Comparison of ENCODE assay signal across 13 cellular contexts in genomic region chr10:110141747-110142625, GRCh38.
DNase-seq lines count a peak whose midpoint lies in the region; ATAC-seq and TF ChIP-seq lines count a peak whose summit lies in the region.
"Had no signal": no experiment of that assay in that cellular context is flagged by ENCODE, and none has a peak within 500 bp of the region (broad histone marks: within the 10 kb centered on the region; RNA-seq: fewer than 3 reads in every experiment).

No MANE protein-coding gene starts in this region.

- no TSS peak for BruUV-seq in Calu3 (replicated peaks; lab: Mats Ljungman, UMichigan)

- no peak overlapping the region for H3K27ac ChIP-seq in right atrium auricular region
- H3K27ac ChIP-seq: thoracic aorta had no signal

- TF ChIP-seq CTCF in right atrium auricular region (IDR thresholded peaks at IDR 0.05) (no peak), Calu3 (IDR thresholded peaks at IDR 0.05; ENCODE audit: unreplicated experiment) (no peak), GM10248 (IDR thresholded peaks at IDR 0.05; ENCODE audit: control extremely low read depth, extremely low read depth, low read depth, missing control alignments) (no peak)

- H3K36me3 ChIP-seq in right atrium auricular region, result no peaks in the 10 kb centered on the region
- H3K36me3 ChIP-seq: thoracic aorta had no signal

- peak; percentile 83 for ATAC-seq in Right ventricle myocardium superior (ENCODE audit: poor library complexity)
- no peak for ATAC-seq in activated T-helper 17 cell treated with anti-CD3 and anti-CD28 coated beads, Interleukin-2, amount 50 U/mL, for 72 hours (replicated peaks)
- ATAC-seq in left colon, result peak; percentile 58

- H3K4me1 Mint-ChIP-seq in activated T-helper 17 cell treated with anti-CD3 and anti-CD28 coated beads, Interleukin-2, amount 50 U/mL, for 72 hours, result peaks cover 29% of the 10 kb centered on the region
- H3K4me1 Mint-ChIP-seq in Calu3 (ENCODE audit: low read depth, unreplicated experiment), result peaks cover 16% of the 10 kb centered on the region

- no peaks in the 10 kb centered on the region for H3K9me3 ChIP-seq in right atrium auricular region
- H3K9me3 ChIP-seq: thoracic aorta had no signal

- H3K4me1 ChIP-seq in right atrium auricular region, result peaks cover 0 to 26% of the 10 kb centered on the region in 2 donors

- DNase-seq in Right ventricle myocardium superior, result peak; percentile 79
- DNase-seq in right atrium auricular region (ENCODE audit: low spot score), result no peak
- DNase-seq in left colon, result peak; percentile 30 to 66
- no peak for DNase-seq in stimulated activated CD8-positive, alpha-beta memory T cell treated with anti-CD3 and anti-CD28 coated beads, Interleukin-4, amount 100 ng/mL, for 48 hours
- DNase-seq in Calu3, result no peak
- DNase-seq in GM10248 (ENCODE audit: extremely low spot score), result no peak
- DNase-seq in NCI-H510A (lab: John Stamatoyannopoulos, UW), result no peak
- DNase-seq: foreskin melanocyte, NCI-H2171, RPMI8226 had no signal

- POLR2A ChIA-PET in GM10248 (lab: Yijun Ruan, JAX), result no interaction called here

- no peaks in the 10 kb centered on the region for H3K9me3 Mint-ChIP-seq in activated T-helper 17 cell treated with anti-CD3 and anti-CD28 coated beads, Interleukin-2, amount 50 U/mL, for 72 hours
- H3K9me3 Mint-ChIP-seq in Calu3 (ENCODE audit: low read depth, unreplicated experiment), result no peaks in the 10 kb centered on the region

- CTCF ChIA-PET in Calu3 (lab: Charles Lee), result interaction anchor here (0.6 kb wide), 1 partner anchor 11 kb away, joined by 3 read pairs; no protein-coding TSS in a partner anchor
- CTCF ChIA-PET in GM10248 (lab: Yijun Ruan, JAX), result interaction anchor here (0.9 to 6.1 kb wide), 7 partner anchors 10 to 138 kb away, joined by 3 to 39 read pairs (median 4); no protein-coding TSS in a partner anchor

- no peaks in the 10 kb centered on the region for H3K27me3 Mint-ChIP-seq in activated T-helper 17 cell treated with anti-CD3 and anti-CD28 coated beads, Interleukin-2, amount 50 U/mL, for 72 hours
- H3K27me3 Mint-ChIP-seq in Calu3 (ENCODE audit: unreplicated experiment), result no peaks in the 10 kb centered on the region

- H3K4me3 Mint-ChIP-seq in activated T-helper 17 cell treated with anti-CD3 and anti-CD28 coated beads, Interleukin-2, amount 50 U/mL, for 72 hours, result no peak overlapping the region
- H3K4me3 Mint-ChIP-seq in Calu3 (ENCODE audit: low read depth, unreplicated experiment), result no peak overlapping the region
- H3K4me3 Mint-ChIP-seq: B cell had no signal

- H3K27ac Mint-ChIP-seq in activated T-helper 17 cell treated with anti-CD3 and anti-CD28 coated beads, Interleukin-2, amount 50 U/mL, for 72 hours, result peak overlapping the region; percentile 52
- H3K27ac Mint-ChIP-seq in Calu3 (ENCODE audit: unreplicated experiment), result no peak overlapping the region
- H3K27ac Mint-ChIP-seq: B cell had no signal

- H3K4me3 ChIP-seq in right atrium auricular region, result no peak overlapping the region
- H3K4me3 ChIP-seq: thoracic aorta had no signal

- H3K36me3 Mint-ChIP-seq in activated T-helper 17 cell treated with anti-CD3 and anti-CD28 coated beads, Interleukin-2, amount 50 U/mL, for 72 hours (ENCODE audit: low read depth), result no peaks in the 10 kb centered on the region
- H3K36me3 Mint-ChIP-seq in Calu3 (ENCODE audit: insufficient read depth, unreplicated experiment), result peaks cover 13% of the 10 kb centered on the region

- intact Hi-C loops in Right ventricle myocardium superior (cut with DNase I) (loop anchor here (5.0 kb wide), 1 partner anchor 65 kb away; the partner anchor contains the start of gene MXI1), left colon (cut with DNase I, micrococcal nuclease) (loop anchor here (5.0 to 10.0 kb wide), 2 partner anchors 53 to 65 kb away; partner anchors contain the start of gene MXI1 (in 1 of the 2)), Calu3 (cut with micrococcal nuclease; ENCODE audit: unreplicated experiment) (no loop called here)

- H3K27me3 ChIP-seq in right atrium auricular region, result no peaks in the 10 kb centered on the region

Comparison
In these comparisons a context has a peak if more than half of its experiments do, and no peak if none do; other contexts are left out.
1. DNase-seq: peak in Right ventricle myocardium superior (single experiment) and left colon (2 of 2); none in right atrium auricular region (single experiment), stimulated activated CD8-positive, alpha-beta memory T cell treated with anti-CD3 and anti-CD28 coated beads, Interleukin-4, amount 100 ng/mL, for 48 hours (single experiment), Calu3 (single experiment), GM10248 (single experiment) and NCI-H510A (single experiment).